9 cellular contexts compared by ENCODE assay signal in genomic region chr5:102545175-102545574, GRCh38. TPM values are rescaled to one million over a fixed set of nuclear protein-coding genes. Genes with fewer than 3 reads are reported as not detected.
DNase-seq lines count a peak whose midpoint lies in the region; ATAC-seq, FAIRE-seq and TF ChIP-seq lines count a peak whose summit lies in the region.
"Had no signal": no experiment of that assay in that cellular context is flagged by ENCODE, and none has a peak within 500 bp of the region (broad histone marks: within the 10 kb centered on the region; RNA-seq: fewer than 3 reads in every experiment).

No MANE protein-coding gene starts in this region.

- peak; percentile 34 for TF ChIP-seq CTCF in AG09309 (IDR thresholded peaks at IDR 0.05; ENCODE audit: control insufficient read depth, insufficient read depth, low read depth, low read length, missing control alignments)
- TF ChIP-seq CTCF in bronchial epithelial cell (IDR thresholded peaks at IDR 0.05; ENCODE audit: insufficient read depth, low read length, severe bottlenecking): peak; percentile 20

- no peak overlapping the region for H3K27ac ChIP-seq in small intestine (ENCODE audit: low read depth in 1 of 2, low read length in 1 of 2)

- H3K4me1 Mint-ChIP-seq in immature natural killer cell: no peaks in the 10 kb centered on the region

- H3K27me3 ChIP-seq in bronchial epithelial cell (ENCODE audit: control insufficient read depth, insufficient read depth, low read length): no peaks in the 10 kb centered on the region
- H3K27me3 ChIP-seq in small intestine (ENCODE audit: control insufficient read depth in 2 of 2, insufficient read depth in 2 of 2, low read length in 2 of 2): no peaks in the 10 kb centered on the region

- H3K36me3 ChIP-seq in bronchial epithelial cell (ENCODE audit: control insufficient read depth, insufficient read depth, low read length) (no peaks in the 10 kb centered on the region), small intestine (ENCODE audit: control insufficient read depth in 2 of 2, insufficient read depth in 2 of 2, low read length in 2 of 2) (no peaks in the 10 kb centered on the region)

- FAIRE-seq in bronchial epithelial cell (lab: Jason Lieb, UNC): no peak
- no peak for FAIRE-seq in small intestine (lab: Jason Lieb, UNC)

- peak; percentile 71 for ATAC-seq in GM19351 (IDR thresholded peaks at IDR 0.05; ENCODE audit: unreplicated experiment)
- ATAC-seq in HG03521 (IDR thresholded peaks at IDR 0.05; ENCODE audit: unreplicated experiment): peak; percentile 72

- H3K4me3 ChIP-seq in AG09309 (ENCODE audit: control insufficient read depth, low read depth, low read length) (no peak overlapping the region), bronchial epithelial cell (ENCODE audit: low read depth, low read length) (no peak overlapping the region), small intestine (ENCODE audit: low read depth in 1 of 2, low read length in 2 of 2) (no peak overlapping the region)

- 34 to 54% (median 49%) methylated on average over 6 of the region's 6 CpGs for WGBS in small intestine, 3 donors

- H3K4me1 ChIP-seq in small intestine (ENCODE audit: control insufficient read depth in 2 of 2, insufficient read depth in 1 of 2, low read depth in 1 of 2, low read length in 1 of 2): no peaks in the 10 kb centered on the region

- no peaks in the 10 kb centered on the region for H3K36me3 Mint-ChIP-seq in immature natural killer cell
- H3K36me3 Mint-ChIP-seq: activated naive CD4-positive, alpha-beta T cell treated with anti-CD3 and anti-CD28 coated beads, Interleukin-2, amount 50 U/mL, for 72 hours had no signal

- no peaks in the 10 kb centered on the region for H3K9me3 ChIP-seq in small intestine (ENCODE audit: control insufficient read depth, low read depth)

- DNase-seq in AG09309 (ENCODE audit: low read depth): no peak
- no peak for DNase-seq in bronchial epithelial cell (ENCODE audit: low read depth)
- DNase-seq in small intestine: no peak
- no peak for DNase-seq in OCI-M2 (lab: John Stamatoyannopoulos, UW; ENCODE audit: unreplicated experiment)
- DNase-seq in immature natural killer cell: no peak
- DNase-seq in NK-92 (lab: John Stamatoyannopoulos, UW; ENCODE audit: unreplicated experiment): no peak

- no peak overlapping the region for H3K4me3 Mint-ChIP-seq in immature natural killer cell

- no peak overlapping the region for H3K27ac Mint-ChIP-seq in immature natural killer cell
- H3K27ac Mint-ChIP-seq: activated naive CD4-positive, alpha-beta T cell treated with anti-CD3 and anti-CD28 coated beads, Interleukin-2, amount 50 U/mL, for 72 hours had no signal

- peaks cover 0 to 3% (median 2%) of the 10 kb centered on the region in 3 donors for H3K27me3 Mint-ChIP-seq in immature natural killer cell (ENCODE audit: low read depth in 3 of 3)

- peaks cover 0 to under 1% (median 0%) of the 10 kb centered on the region in 6 donors for H3K9me3 Mint-ChIP-seq in immature natural killer cell

RNA-seq across cellular contexts. Expression of gene SLCO6A1, which starts 46.4 kb away (rescaled TPM):
- total RNA-seq in bronchial epithelial cell: under 0.01 TPM in 1 of 2 replicates, not detected in the other
- polyA plus RNA-seq in small intestine: not detected
- not detected for polyA plus RNA-seq in immature natural killer cell
- total RNA-seq: activated naive CD4-positive, alpha-beta T cell treated with anti-CD3 and anti-CD28 coated beads, Interleukin-2, amount 50 U/mL, for 72 hours had no signal
